In the genomic region with DNA sequence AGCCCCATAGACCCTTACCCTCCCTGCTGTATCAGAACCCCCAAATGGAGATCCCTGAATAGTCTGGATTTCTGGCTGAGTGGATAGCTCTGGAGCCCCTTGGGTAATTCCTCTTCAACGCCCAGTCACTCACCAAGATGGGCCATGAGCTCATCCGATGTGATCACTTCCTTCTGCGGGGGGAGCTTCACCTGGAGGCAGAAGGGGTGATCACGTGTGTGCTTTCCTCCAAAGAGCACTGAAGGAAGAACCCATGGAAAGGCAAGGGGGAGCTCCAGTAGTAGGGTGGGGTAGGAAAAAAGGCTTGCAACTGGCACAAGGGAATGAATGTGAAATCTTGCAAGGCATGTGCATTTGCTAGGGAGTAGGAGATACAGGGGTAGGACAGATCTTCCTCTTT, we compare ENCODE assay signal across 16 cellular contexts. TPM values are rescaled to one million over a fixed set of nuclear protein-coding genes. Genes with fewer than 3 reads are reported as not detected.
DNase-seq lines count a peak whose midpoint lies in the region; ATAC-seq and TF ChIP-seq lines count a peak whose summit lies in the region.
"Had no signal": no experiment of that assay in that cellular context is flagged by ENCODE, and none has a peak within 500 bp of the region (broad histone marks: within the 10 kb centered on the region; RNA-seq: fewer than 3 reads in every experiment).

No MANE protein-coding gene starts in this region.

- no peaks in the 10 kb centered on the region for H3K27me3 Mint-ChIP-seq in activated T-cell treated with anti-CD3 and anti-CD28 coated beads, Interleukin-2, amount 50 U/mL, for 24 hours
- H3K27me3 Mint-ChIP-seq in activated T-helper 1 cell treated with anti-CD3 and anti-CD28 coated beads, Interleukin-12 subunit alpha, Interleukin-12 subunit beta, Interleukin-2, Interleukin-4 antibody, amounts not matched to agents 30 ng/mL and 10 ng/mL and 1 ng/mL, durations not matched to agents 14 hours and 24 hours and 36 hours (ENCODE audit: insufficient read depth), result no peaks in the 10 kb centered on the region
- H3K27me3 Mint-ChIP-seq: activated naive CD8-positive, alpha-beta T cell treated with anti-CD3 and anti-CD28 coated beads, Interleukin-2, amount 10 ng/mL, durations not matched to agents 7 days and 5 days had no signal

- no peak overlapping the region for H3K4me3 ChIP-seq in HL-60 (replicated peaks; ENCODE audit: insufficient read depth, low read length)

- no peak overlapping the region for H3K4me3 Mint-ChIP-seq in activated T-cell treated with anti-CD3 and anti-CD28 coated beads, Interleukin-2, amount 50 U/mL, for 24 hours
- peak overlapping the region; percentile 45 for H3K4me3 Mint-ChIP-seq in activated T-helper 1 cell treated with anti-CD3 and anti-CD28 coated beads, Interleukin-12 subunit alpha, Interleukin-12 subunit beta, Interleukin-2, Interleukin-4 antibody, amounts not matched to agents 30 ng/mL and 10 ng/mL and 1 ng/mL, durations not matched to agents 14 hours and 24 hours and 36 hours
- H3K4me3 Mint-ChIP-seq: activated naive CD8-positive, alpha-beta T cell treated with anti-CD3 and anti-CD28 coated beads, Interleukin-2, amount 10 ng/mL, durations not matched to agents 7 days and 5 days had no signal

- peak overlapping the region; percentile 62 for H3K27ac Mint-ChIP-seq in activated T-cell treated with anti-CD3 and anti-CD28 coated beads, Interleukin-2, amount 50 U/mL, for 24 hours
- peak overlapping the region; percentile 61 for H3K27ac Mint-ChIP-seq in activated T-helper 1 cell treated with anti-CD3 and anti-CD28 coated beads, Interleukin-12 subunit alpha, Interleukin-12 subunit beta, Interleukin-2, Interleukin-4 antibody, amounts not matched to agents 30 ng/mL and 10 ng/mL and 1 ng/mL, durations not matched to agents 14 hours and 24 hours and 36 hours
- H3K27ac Mint-ChIP-seq: activated naive CD8-positive, alpha-beta T cell treated with anti-CD3 and anti-CD28 coated beads, Interleukin-2, amount 10 ng/mL, durations not matched to agents 7 days and 5 days had no signal

- H3K9me3 Mint-ChIP-seq in activated T-cell treated with anti-CD3 and anti-CD28 coated beads, Interleukin-2, amount 50 U/mL, for 24 hours, result no peaks in the 10 kb centered on the region
- H3K9me3 Mint-ChIP-seq in activated T-helper 1 cell treated with anti-CD3 and anti-CD28 coated beads, Interleukin-12 subunit alpha, Interleukin-12 subunit beta, Interleukin-2, Interleukin-4 antibody, amounts not matched to agents 30 ng/mL and 10 ng/mL and 1 ng/mL, durations not matched to agents 14 hours and 24 hours and 36 hours, result no peaks in the 10 kb centered on the region
- H3K9me3 Mint-ChIP-seq: activated naive CD8-positive, alpha-beta T cell treated with anti-CD3 and anti-CD28 coated beads, Interleukin-2, amount 10 ng/mL, durations not matched to agents 7 days and 5 days had no signal

- peaks cover 68% of the 10 kb centered on the region for H3K4me1 Mint-ChIP-seq in activated T-cell treated with anti-CD3 and anti-CD28 coated beads, Interleukin-2, amount 50 U/mL, for 24 hours (ENCODE audit: low read depth)
- peaks cover 52% of the 10 kb centered on the region for H3K4me1 Mint-ChIP-seq in activated T-helper 1 cell treated with anti-CD3 and anti-CD28 coated beads, Interleukin-12 subunit alpha, Interleukin-12 subunit beta, Interleukin-2, Interleukin-4 antibody, amounts not matched to agents 30 ng/mL and 10 ng/mL and 1 ng/mL, durations not matched to agents 14 hours and 24 hours and 36 hours (ENCODE audit: low read depth)

- no peak for DNase-seq in activated T-cell treated with anti-CD3 and anti-CD28 coated beads, Interleukin-2, amount 50 U/mL, for 24 hours
- DNase-seq in activated T-cell treated with anti-CD3 and anti-CD28 coated beads, Interleukin-2, amount 50 U/mL, for 48 hours, result no peak
- DNase-seq in HL-60 (ENCODE audit: low read depth in 1 of 2, low spot score in 1 of 2) (peak; percentile 72 to 82), substantia nigra (lab: John Stamatoyannopoulos, UW) (peak in 1 of 49 donors; percentile 6), DMS153 (lab: John Stamatoyannopoulos, UW) (no peak), DMS 273 treated with DMSO at 0.1 percent for 48 hours (lab: John Stamatoyannopoulos, UW) (no peak)
- DNase-seq in activated T-helper 1 cell treated with anti-CD3 and anti-CD28 coated beads, Interleukin-12 subunit alpha, Interleukin-12 subunit beta, Interleukin-2, Interleukin-4 antibody, amounts not matched to agents 30 ng/mL and 10 ng/mL and 1 ng/mL, durations not matched to agents 14 hours and 24 hours and 36 hours (ENCODE audit: low spot score), result no peak
- DNase-seq: activated naive CD8-positive, alpha-beta T cell treated with anti-CD3 and anti-CD28 coated beads, Interleukin-2, amount 10 ng/mL, durations not matched to agents 7 days and 5 days; effector CD8-positive, alpha-beta T cell; left colon; NCI-H1436 treated with DMSO at 0.1 percent for 48 hours; NCI-H446 treated with DMSO at 0.1 percent for 48 hours; stimulated activated CD4-positive, alpha-beta T cell treated with anti-CD3 and anti-CD28 coated beads, Interleukin-4, amount 100 ng/mL, for 4 hours; trophoblast cell had no signal

- intact Hi-C loops in activated T-helper 1 cell treated with anti-CD3 and anti-CD28 coated beads, Interleukin-12 subunit alpha, Interleukin-12 subunit beta, Interleukin-2, Interleukin-4 antibody, amounts not matched to agents 30 ng/mL and 10 ng/mL and 1 ng/mL, durations not matched to agents 14 hours and 24 hours and 36 hours (cut with micrococcal nuclease), result loop anchor here (10.0 kb wide), 1 partner anchor 127 kb away; a partner anchor contains a TSS

- peaks cover 37% of the 10 kb centered on the region for H3K36me3 Mint-ChIP-seq in activated T-cell treated with anti-CD3 and anti-CD28 coated beads, Interleukin-2, amount 50 U/mL, for 24 hours (ENCODE audit: low read depth)
- peaks cover 23% of the 10 kb centered on the region for H3K36me3 Mint-ChIP-seq in activated T-helper 1 cell treated with anti-CD3 and anti-CD28 coated beads, Interleukin-12 subunit alpha, Interleukin-12 subunit beta, Interleukin-2, Interleukin-4 antibody, amounts not matched to agents 30 ng/mL and 10 ng/mL and 1 ng/mL, durations not matched to agents 14 hours and 24 hours and 36 hours (ENCODE audit: low read depth)

- no peaks in the 10 kb centered on the region for H3K27me3 ChIP-seq in HL-60 (ENCODE audit: insufficient read depth, poor library complexity, severe bottlenecking)

- H3K27ac ChIP-seq in HL-60 (replicated peaks), result peak overlapping the region; percentile 50
- H3K27ac ChIP-seq in substantia nigra (ENCODE audit: low read depth, low read length, poor library complexity, severe bottlenecking), result peak overlapping the region; percentile 35

- ATAC-seq in GM18873 (IDR thresholded peaks at IDR 0.05; ENCODE audit: low FRiP score, unreplicated experiment), result no peak
- ATAC-seq: left colon had no signal

- no peak for TF ChIP-seq CTCF in HL-60 (IDR thresholded peaks at IDR 0.05; ENCODE audit: insufficient read depth, low read length)

RNA-seq across cellular contexts. Expression of a gene that starts 5.1 kb away (rescaled TPM):
- 12.0 and 13.4 TPM in 2 replicates for total RNA-seq in activated T-helper 1 cell treated with anti-CD3 and anti-CD28 coated beads, Interleukin-12 subunit alpha, Interleukin-12 subunit beta, Interleukin-2, Interleukin-4 antibody, amounts not matched to agents 30 ng/mL and 10 ng/mL and 1 ng/mL, durations not matched to agents 14 hours and 24 hours and 36 hours

RNA-seq across cellular contexts. Expression of a gene that starts 6.7 kb away (rescaled TPM):
- 15.0 and 15.4 TPM in 2 replicates for total RNA-seq in activated T-helper 1 cell treated with anti-CD3 and anti-CD28 coated beads, Interleukin-12 subunit alpha, Interleukin-12 subunit beta, Interleukin-2, Interleukin-4 antibody, amounts not matched to agents 30 ng/mL and 10 ng/mL and 1 ng/mL, durations not matched to agents 14 hours and 24 hours and 36 hours

RNA-seq across cellular contexts. Expression of a gene that starts 19.5 kb away (rescaled TPM):
- not detected in 2 replicates for total RNA-seq in activated T-helper 1 cell treated with anti-CD3 and anti-CD28 coated beads, Interleukin-12 subunit alpha, Interleukin-12 subunit beta, Interleukin-2, Interleukin-4 antibody, amounts not matched to agents 30 ng/mL and 10 ng/mL and 1 ng/mL, durations not matched to agents 14 hours and 24 hours and 36 hours
- total RNA-seq: activated naive CD8-positive, alpha-beta T cell treated with anti-CD3 and anti-CD28 coated beads, Interleukin-2, amount 10 ng/mL, durations not matched to agents 7 days and 5 days; left colon; osteocyte had no signal

RNA-seq across cellular contexts. Expression of a gene that starts 27.0 kb away (rescaled TPM):
- 188 and 191 TPM in 2 replicates for total RNA-seq in activated T-helper 1 cell treated with anti-CD3 and anti-CD28 coated beads, Interleukin-12 subunit alpha, Interleukin-12 subunit beta, Interleukin-2, Interleukin-4 antibody, amounts not matched to agents 30 ng/mL and 10 ng/mL and 1 ng/mL, durations not matched to agents 14 hours and 24 hours and 36 hours

RNA-seq across cellular contexts. Expression of a gene that starts 34.8 kb away (rescaled TPM):
- total RNA-seq in activated T-helper 1 cell treated with anti-CD3 and anti-CD28 coated beads, Interleukin-12 subunit alpha, Interleukin-12 subunit beta, Interleukin-2, Interleukin-4 antibody, amounts not matched to agents 30 ng/mL and 10 ng/mL and 1 ng/mL, durations not matched to agents 14 hours and 24 hours and 36 hours, result 0.70 and 0.73 TPM in 2 replicates

Comparison
In these comparisons a context has a peak if more than half of its experiments do, and no peak if none do; other contexts are left out.
1. DNase-seq: peak in HL-60 (2 of 2); none in activated T-cell treated with anti-CD3 and anti-CD28 coated beads, Interleukin-2, amount 50 U/mL, for 24 hours (single experiment), activated T-cell treated with anti-CD3 and anti-CD28 coated beads, Interleukin-2, amount 50 U/mL, for 48 hours (0 of 2), activated T-helper 1 cell treated with anti-CD3 and anti-CD28 coated beads, Interleukin-12 subunit alpha, Interleukin-12 subunit beta, Interleukin-2, Interleukin-4 antibody, amounts not matched to agents 30 ng/mL and 10 ng/mL and 1 ng/mL, durations not matched to agents 14 hours and 24 hours and 36 hours (single experiment), DMS153 (single experiment) and DMS 273 treated with DMSO at 0.1 percent for 48 hours (single experiment).